Comparison of ENCODE assay signal across 10 cellular contexts in the genomic region with DNA sequence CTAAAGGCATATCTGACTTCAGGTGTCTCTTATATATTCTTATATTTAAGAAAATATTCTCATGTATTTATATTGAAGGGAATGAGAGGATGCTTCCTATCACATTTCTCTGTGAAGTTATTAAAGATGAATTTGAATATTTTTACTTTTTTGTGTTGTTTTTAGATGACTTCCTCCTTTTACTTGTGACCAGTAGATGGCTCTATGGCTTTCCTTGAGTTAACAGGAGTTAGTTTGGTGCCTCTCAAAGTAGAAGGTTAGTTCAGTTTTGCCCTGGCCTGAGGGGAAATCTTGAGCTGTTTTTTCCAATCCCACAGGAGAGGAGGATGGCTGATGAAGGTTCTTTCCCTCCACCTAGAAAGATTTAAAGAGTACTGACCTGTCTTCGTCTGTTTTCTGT.
DNase-seq lines count a peak whose midpoint lies in the region; ATAC-seq lines count a peak whose summit lies in the region.
"Had no signal": no experiment of that assay in that cellular context is flagged by ENCODE, and none has a peak within 500 bp of the region (broad histone marks: within the 10 kb centered on the region; RNA-seq: fewer than 3 reads in every experiment).

No MANE protein-coding gene starts in this region.

- ATAC-seq in HG03460 (IDR thresholded peaks at IDR 0.05; ENCODE audit: unreplicated experiment), result no peak

- intact Hi-C loops in head of caudate nucleus (cut with DNase I), result no loop called here

- DNase-seq in NCI-H2107 treated with DMSO at 0.1 percent for 48 hours (lab: John Stamatoyannopoulos, UW; ENCODE audit: unreplicated experiment) (peak; percentile 1), NCI-H2107 (lab: John Stamatoyannopoulos, UW) (no peak), NCI-H146 treated with DMSO at 0.1 percent for 48 hours (lab: John Stamatoyannopoulos, UW; ENCODE audit: unreplicated experiment) (peak; percentile 58), cerebellar cortex (ENCODE audit: low spot score) (peak; percentile 46), renal cortical epithelial cell (ENCODE audit: low read depth) (peak; percentile 32), head of caudate nucleus (no peak)
- DNase-seq in activated CD4-positive, alpha-beta T cell treated with anti-CD3 and anti-CD28 coated beads for 1 hour, result no peak
- DNase-seq: GOT3, NCI-H510A treated with DMSO at 0.1 percent for 48 hours had no signal

Comparison
In these comparisons a context has a peak if more than half of its experiments do, and no peak if none do; other contexts are left out.
1. DNase-seq: peak in NCI-H2107 treated with DMSO at 0.1 percent for 48 hours (single experiment), NCI-H146 treated with DMSO at 0.1 percent for 48 hours (single experiment), cerebellar cortex (single experiment) and renal cortical epithelial cell (single experiment); none in NCI-H2107 (single experiment), head of caudate nucleus (0 of 42) and activated CD4-positive, alpha-beta T cell treated with anti-CD3 and anti-CD28 coated beads for 1 hour (single experiment).